39 cellular contexts compared by ENCODE assay signal in genomic region chr7:69019437-69019836, GRCh38.
"Had no signal": no experiment of that assay in that cellular context is flagged by ENCODE, and none has a peak within 500 bp of the region (broad histone marks: within the 10 kb centered on the region; RNA-seq: fewer than 3 reads in every experiment).

No MANE protein-coding gene starts in this region.

- H3K4me1 ChIP-seq: adrenal gland, ascending aorta, body of pancreas, breast epithelium had no signal

- H3K27ac Mint-ChIP-seq: activated naive CD4-positive, alpha-beta T cell treated with anti-CD3 and anti-CD28 coated beads for 36 hours; activated naive CD4-positive, alpha-beta T cell treated with anti-CD3 and anti-CD28 coated beads, Interleukin-2, amount 10 ng/mL, durations not matched to agents 7 days and 5 days; activated naive CD4-positive, alpha-beta T cell treated with anti-CD3 and anti-CD28 coated beads, Interleukin-2, amount 50 U/mL, for 24 hours; activated naive CD4-positive, alpha-beta T cell treated with anti-CD3 and anti-CD28 coated beads, Interleukin-2, amount 50 U/mL, for 72 hours; activated naive CD8-positive, alpha-beta T cell; activated naive CD8-positive, alpha-beta T cell treated with anti-CD3 and anti-CD28 coated beads for 36 hours; activated naive CD8-positive, alpha-beta T cell treated with anti-CD3 and anti-CD28 coated beads, Interleukin-2, amount 10 ng/mL, durations not matched to agents 7 days and 5 days; activated naive CD8-positive, alpha-beta T cell treated with anti-CD3 and anti-CD28 coated beads, Interleukin-2, amount 50 U/mL, for 24 hours; activated T-cell treated with anti-CD3 and anti-CD28 coated beads, Interleukin-2, amount 50 U/mL, for 72 hours; activated T-helper 1 cell treated with anti-CD3 and anti-CD28 coated beads, Interleukin-12 subunit alpha, Interleukin-12 subunit beta, Interleukin-2, Interleukin-4 antibody, amounts not matched to agents 30 ng/mL and 10 ng/mL and 1 ng/mL, durations not matched to agents 14 hours and 24 hours and 36 hours; activated T-helper 17 cell treated with anti-CD3 and anti-CD28 coated beads, Interleukin-2, amount 50 U/mL, for 72 hours; activated T-helper 2 cell treated with anti-CD3 and anti-CD28 coated beads, Interferon-gamma antibody, Interleukin-2, Interleukin-4, amounts not matched to agents 10 μg/mL and 5 μg/mL and 100 μg/mL, durations not matched to agents 14 hours and 24 hours and 36 hours; brain had no signal

- H3K4me1 Mint-ChIP-seq: activated naive CD4-positive, alpha-beta T cell treated with anti-CD3 and anti-CD28 coated beads, Interleukin-2, amount 10 ng/mL, durations not matched to agents 7 days and 5 days; activated naive CD4-positive, alpha-beta T cell treated with anti-CD3 and anti-CD28 coated beads, Interleukin-2, amount 50 U/mL, for 24 hours; activated naive CD8-positive, alpha-beta T cell treated with anti-CD3 and anti-CD28 coated beads for 36 hours; activated naive CD8-positive, alpha-beta T cell treated with anti-CD3 and anti-CD28 coated beads, Interleukin-2, amount 10 ng/mL, durations not matched to agents 7 days and 5 days; activated naive CD8-positive, alpha-beta T cell treated with anti-CD3 and anti-CD28 coated beads, Interleukin-2, amount 50 U/mL, for 24 hours; activated T-helper 17 cell treated with anti-CD3 and anti-CD28 coated beads, Interleukin-2, amount 50 U/mL, for 72 hours; brain; central memory CD8-positive, alpha-beta T cell had no signal

- H3K4me3 ChIP-seq: adrenal gland, ascending aorta, body of pancreas, breast epithelium, cardiac muscle cell had no signal

- FAIRE-seq: astrocyte, bronchial epithelial cell had no signal

- H3K27me3 ChIP-seq: adrenal gland, ascending aorta, body of pancreas, brain microvascular endothelial cell, breast epithelium, cardiac muscle cell had no signal

- ATAC-seq: activated naive CD4-positive, alpha-beta T cell treated with anti-CD3 and anti-CD28 coated beads, Interleukin-2, amount 50 U/mL, for 72 hours; activated naive CD8-positive, alpha-beta T cell treated with anti-CD3 and anti-CD28 coated beads, Interleukin-2, amount 50 U/mL, for 24 hours; activated T-cell treated with anti-CD3 and anti-CD28 coated beads, Interleukin-2, amount 50 U/mL, for 4 hours; activated T-cell treated with anti-CD3 and anti-CD28 coated beads, Interleukin-2, amount 50 U/mL, for 72 hours; activated T-helper 17 cell treated with anti-CD3 and anti-CD28 coated beads, Interleukin-2, amount 50 U/mL, for 72 hours; body of pancreas had no signal

- H3K27me3 Mint-ChIP-seq: activated naive CD4-positive, alpha-beta T cell treated with anti-CD3 and anti-CD28 coated beads, Interleukin-2, amount 10 ng/mL, durations not matched to agents 7 days and 5 days; activated naive CD4-positive, alpha-beta T cell treated with anti-CD3 and anti-CD28 coated beads, Interleukin-2, amount 50 U/mL, for 24 hours; activated naive CD8-positive, alpha-beta T cell; activated naive CD8-positive, alpha-beta T cell treated with anti-CD3 and anti-CD28 coated beads for 36 hours; activated naive CD8-positive, alpha-beta T cell treated with anti-CD3 and anti-CD28 coated beads, Interleukin-2, amount 10 ng/mL, durations not matched to agents 7 days and 5 days; activated naive CD8-positive, alpha-beta T cell treated with anti-CD3 and anti-CD28 coated beads, Interleukin-2, amount 50 U/mL, for 24 hours; activated T-helper 17 cell treated with anti-CD3 and anti-CD28 coated beads, Interleukin-2, amount 50 U/mL, for 72 hours; brain; central memory CD8-positive, alpha-beta T cell had no signal

- H3K27ac ChIP-seq: adrenal gland, ascending aorta, body of pancreas, brain microvascular endothelial cell, breast epithelium, cardiac muscle cell had no signal

- H3K36me3 Mint-ChIP-seq: activated naive CD4-positive, alpha-beta T cell treated with anti-CD3 and anti-CD28 coated beads, Interleukin-2, amount 10 ng/mL, durations not matched to agents 7 days and 5 days; activated naive CD4-positive, alpha-beta T cell treated with anti-CD3 and anti-CD28 coated beads, Interleukin-2, amount 50 U/mL, for 24 hours; activated naive CD8-positive, alpha-beta T cell; activated naive CD8-positive, alpha-beta T cell treated with anti-CD3 and anti-CD28 coated beads for 36 hours; activated naive CD8-positive, alpha-beta T cell treated with anti-CD3 and anti-CD28 coated beads, Interleukin-2, amount 10 ng/mL, durations not matched to agents 7 days and 5 days; brain had no signal

- H3K36me3 ChIP-seq: adrenal gland, ascending aorta, brain microvascular endothelial cell, breast epithelium, cardiac muscle cell had no signal

- DNase-seq: activated effector memory CD4-positive, alpha-beta T cell treated with anti-CD3 and anti-CD28 coated beads, Interleukin-2, amount 50 U/mL, for 16 hours; activated effector memory CD4-positive, alpha-beta T cell treated with Interleukin-2 at 50 U/mL for 16 hours; activated gamma-delta T cell; activated gamma-delta T cell treated with Interleukin-2 at 50 U/mL for 16 hours; activated naive CD4-positive, alpha-beta T cell; activated naive CD4-positive, alpha-beta T cell treated with anti-CD3 and anti-CD28 coated beads for 36 hours; activated naive CD4-positive, alpha-beta T cell treated with anti-CD3 and anti-CD28 coated beads, Interleukin-2, amount 10 ng/mL, durations not matched to agents 7 days and 5 days; activated naive CD4-positive, alpha-beta T cell treated with anti-CD3 and anti-CD28 coated beads, Interleukin-2, amount 50 U/mL, for 16 hours; activated naive CD4-positive, alpha-beta T cell treated with Interleukin-2 at 50 U/mL for 16 hours; activated naive CD8-positive, alpha-beta T cell treated with anti-CD3 and anti-CD28 coated beads for 36 hours; activated naive CD8-positive, alpha-beta T cell treated with anti-CD3 and anti-CD28 coated beads, Interleukin-2, amount 10 ng/mL, durations not matched to agents 7 days and 5 days; activated naive CD8-positive, alpha-beta T cell treated with anti-CD3 and anti-CD28 coated beads, Interleukin-2, amount 50 U/mL, for 24 hours; activated T-cell treated with anti-CD3 and anti-CD28 coated beads, Interleukin-2, amount 50 U/mL, for 1 hour; activated T-cell treated with anti-CD3 and anti-CD28 coated beads, Interleukin-2, amount 50 U/mL, for 4 hours; activated T-cell treated with anti-CD3 and anti-CD28 coated beads, Interleukin-2, amount 50 U/mL, for 48 hours; activated T-cell treated with anti-CD3 and anti-CD28 coated beads, Interleukin-2, amount 50 U/mL, for 72 hours; adrenal gland; amniotic stem cell; amygdala; anterior cingulate cortex; aorta; body of pancreas; brain microvascular endothelial cell; caudate nucleus; central memory CD4-positive, alpha-beta T cell; cerebellar nuclear complex had no signal

- H3K4me3 Mint-ChIP-seq: activated naive CD4-positive, alpha-beta T cell treated with anti-CD3 and anti-CD28 coated beads for 36 hours; activated naive CD4-positive, alpha-beta T cell treated with anti-CD3 and anti-CD28 coated beads, Interleukin-2, amount 10 ng/mL, durations not matched to agents 7 days and 5 days; activated naive CD4-positive, alpha-beta T cell treated with anti-CD3 and anti-CD28 coated beads, Interleukin-2, amount 50 U/mL, for 24 hours; activated naive CD8-positive, alpha-beta T cell; activated naive CD8-positive, alpha-beta T cell treated with anti-CD3 and anti-CD28 coated beads for 36 hours; activated naive CD8-positive, alpha-beta T cell treated with anti-CD3 and anti-CD28 coated beads, Interleukin-2, amount 10 ng/mL, durations not matched to agents 7 days and 5 days; activated naive CD8-positive, alpha-beta T cell treated with anti-CD3 and anti-CD28 coated beads, Interleukin-2, amount 50 U/mL, for 24 hours; activated T-cell treated with anti-CD3 and anti-CD28 coated beads, Interleukin-2, amount 50 U/mL, for 4 hours; activated T-cell treated with anti-CD3 and anti-CD28 coated beads, Interleukin-2, amount 50 U/mL, for 72 hours; activated T-helper 1 cell treated with anti-CD3 and anti-CD28 coated beads, Interleukin-12 subunit alpha, Interleukin-12 subunit beta, Interleukin-2, Interleukin-4 antibody, amounts not matched to agents 30 ng/mL and 10 ng/mL and 1 ng/mL, durations not matched to agents 14 hours and 24 hours and 36 hours; activated T-helper 17 cell treated with anti-CD3 and anti-CD28 coated beads, Interleukin-2, amount 50 U/mL, for 72 hours; brain; central memory CD8-positive, alpha-beta T cell had no signal

- H3K9me3 ChIP-seq: adrenal gland, body of pancreas had no signal
